Comparison of ENCODE assay signal across 17 cellular contexts in the genomic region with DNA sequence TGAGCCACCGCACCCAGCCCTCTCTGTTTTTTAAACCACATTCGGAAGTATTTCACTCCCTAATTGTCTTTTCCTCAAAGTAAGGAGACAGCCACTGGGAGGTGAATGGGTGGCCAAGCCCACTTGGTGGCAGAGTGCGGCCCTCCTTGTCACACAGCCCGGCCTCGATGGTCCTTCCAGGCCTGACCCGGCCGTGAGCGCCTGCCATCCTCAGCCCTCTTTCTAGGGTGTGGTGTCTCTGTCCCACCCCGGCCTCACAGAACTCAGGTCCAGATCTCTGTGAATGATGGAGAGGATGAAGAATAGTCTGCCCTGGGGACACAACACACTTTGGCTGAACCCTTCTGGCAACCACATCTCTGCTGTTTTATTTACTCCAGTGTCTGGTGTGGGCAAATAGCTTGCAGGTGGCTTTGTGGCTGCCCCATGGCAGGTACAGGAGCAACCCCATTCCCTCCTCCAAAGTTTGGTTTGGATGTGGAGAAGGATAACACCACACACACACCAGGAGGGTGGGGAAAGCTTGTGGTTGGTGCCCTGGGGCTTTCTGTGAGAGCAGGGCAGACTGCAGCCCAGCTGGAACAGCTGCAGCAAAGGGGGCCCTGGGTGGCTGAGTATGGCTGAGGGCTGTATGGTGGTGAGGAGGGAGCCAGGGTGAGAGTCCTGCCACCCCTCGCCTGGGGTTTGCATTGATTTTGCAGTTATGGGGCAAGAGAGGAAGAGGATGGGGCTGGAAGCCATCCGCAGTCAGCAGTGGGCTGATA.
A peak's percentile ranks its signal among the peaks of the same experiment; 100 is the strongest.
DNase-seq lines count a peak whose midpoint lies in the region; ATAC-seq and TF ChIP-seq lines count a peak whose summit lies in the region.
"Had no signal": no experiment of that assay in that cellular context is flagged by ENCODE, and none has a peak within 500 bp of the region (broad histone marks: within the 10 kb centered on the region; RNA-seq: fewer than 3 reads in every experiment).

No MANE protein-coding gene starts in this region.

- H3K14ac ChIP-seq in H9 (ENCODE audit: insufficient read depth, low read length), result no peak overlapping the region

- TF ChIP-seq EP300 in SK-N-SH (IDR thresholded peaks at IDR 0.05; ENCODE audit: borderline replicate concordance in 1 of 2, low read depth in 1 of 2, low read length in 1 of 2), result no peak

- no peak overlapping the region for H3K56ac ChIP-seq in H9 (ENCODE audit: insufficient read length, low read depth, low read length)

- H2BK12ac ChIP-seq in H9 (ENCODE audit: insufficient read length, low read depth, low read length), result no peak overlapping the region

- no peak overlapping the region for H4K91ac ChIP-seq in H9 (ENCODE audit: insufficient read length, low read depth, low read length)

- no peak overlapping the region for H3K4me3 Mint-ChIP-seq in H9
- no peak overlapping the region for H3K4me3 Mint-ChIP-seq in stimulated activated memory B cell treated with anti-CD40 and anti-IgM and Interleukin-4, amounts not matched to agents 10 μg/mL and 1 μg/mL and 100 μg/mL, for 72 hours
- H3K4me3 Mint-ChIP-seq: CD8-positive, alpha-beta T cell; HFFc6 had no signal

- H2AFZ ChIP-seq in SK-N-SH (ENCODE audit: low read depth) (no peak overlapping the region), H9 (ENCODE audit: low read length) (no peak overlapping the region)

- H3K18ac ChIP-seq in H9 (ENCODE audit: insufficient read length, low read depth, low read length), result no peak overlapping the region

- no peak overlapping the region for H2AK5ac ChIP-seq in H9 (ENCODE audit: insufficient read length, low read length)

- no peak overlapping the region for H4K8ac ChIP-seq in H9 (replicated peaks; ENCODE audit: insufficient read length, low read depth, low read length)

- CTCF ChIA-PET in SK-N-SH (lab: Yijun Ruan, JAX), result interaction anchor here (0.9 to 1.6 kb wide), 3 partner anchors 8 to 40 kb away, joined by 3 to 4 read pairs (median 3); no protein-coding TSS in a partner anchor

- no peak overlapping the region for H3K4ac ChIP-seq in H9 (ENCODE audit: low read depth, low read length)

- H3K79me1 ChIP-seq in H9 (ENCODE audit: insufficient read depth, low read depth, low read length, poor library complexity, severe bottlenecking), result no peaks in the 10 kb centered on the region

- DNase-seq in SK-N-SH, result peak; percentile 41
- no peak for DNase-seq in H9
- no peak for DNase-seq in foreskin keratinocyte
- DNase-seq in NCI-H1092 (lab: John Stamatoyannopoulos, UW), result no peak
- no peak for DNase-seq in foreskin fibroblast
- DNase-seq in NCI-H146 treated with DMSO at 0.1 percent for 48 hours (lab: John Stamatoyannopoulos, UW; ENCODE audit: unreplicated experiment), result no peak
- DNase-seq: CD8-positive, alpha-beta T cell; COR-L47; DMS153; DMS79 treated with DMSO at 0.1 percent for 48 hours; GDM1; HCEC 1CT; HFFc6 had no signal

- no peak overlapping the region for H2BK120ac ChIP-seq in H9 (ENCODE audit: low read depth, low read length, poor library complexity, severe bottlenecking)

- no peaks in the 10 kb centered on the region for H3K9me2 ChIP-seq in SK-N-SH

- H3T11ph ChIP-seq in H9 (ENCODE audit: low read length), result no peak overlapping the region

- no peak overlapping the region for H2BK15ac ChIP-seq in H9 (ENCODE audit: low read depth, low read length)

- H3K23ac ChIP-seq in H9 (ENCODE audit: insufficient read length, low read depth, low read length), result no peak overlapping the region

- H3K36me3 Mint-ChIP-seq in H9 (ENCODE audit: insufficient read depth in 1 of 3, low read depth in 3 of 3), result no peaks in the 10 kb centered on the region
- H3K36me3 Mint-ChIP-seq in stimulated activated memory B cell treated with anti-CD40 and anti-IgM and Interleukin-4, amounts not matched to agents 10 μg/mL and 1 μg/mL and 100 μg/mL, for 72 hours, result no peaks in the 10 kb centered on the region
- H3K36me3 Mint-ChIP-seq: CD14-positive monocyte; CD8-positive, alpha-beta T cell had no signal

- no peaks in the 10 kb centered on the region for H3K36me3 ChIP-seq in SK-N-SH (replicated peaks in 1 of 2; ENCODE audit: control insufficient read depth in 1 of 2, insufficient read depth in 2 of 2, low read length in 1 of 2)

- peak overlapping the region in 2 of 3 experiments; percentile 33 to 53; a peak in 2 of 7 replicates for H3K27ac Mint-ChIP-seq in H9
- no peak overlapping the region for H3K27ac Mint-ChIP-seq in stimulated activated memory B cell treated with anti-CD40 and anti-IgM and Interleukin-4, amounts not matched to agents 10 μg/mL and 1 μg/mL and 100 μg/mL, for 72 hours
- H3K27ac Mint-ChIP-seq: CD8-positive, alpha-beta T cell; HFFc6 had no signal

- no peaks in the 10 kb centered on the region for H3K27me3 Mint-ChIP-seq in H9 (ENCODE audit: low read depth)
- peaks cover 66% of the 10 kb centered on the region for H3K27me3 Mint-ChIP-seq in stimulated activated memory B cell treated with anti-CD40 and anti-IgM and Interleukin-4, amounts not matched to agents 10 μg/mL and 1 μg/mL and 100 μg/mL, for 72 hours

- POLR2A ChIA-PET in SK-N-SH (lab: Yijun Ruan, JAX), result no interaction called here

- H3K9me3 Mint-ChIP-seq in H9, result no peaks in the 10 kb centered on the region
- no peaks in the 10 kb centered on the region for H3K9me3 Mint-ChIP-seq in stimulated activated memory B cell treated with anti-CD40 and anti-IgM and Interleukin-4, amounts not matched to agents 10 μg/mL and 1 μg/mL and 100 μg/mL, for 72 hours
- H3K9me3 Mint-ChIP-seq: HFFc6 had no signal

- ATAC-seq in SK-N-SH treated with all-trans-retinoic acid at 6 μM for 48 hours (no peak), foreskin keratinocyte (peak; percentile 34)
- ATAC-seq in stimulated activated memory B cell treated with anti-CD40 and anti-IgM and Interleukin-4, amounts not matched to agents 10 μg/mL and 1 μg/mL and 100 μg/mL, for 72 hours, result peak; percentile 26
- ATAC-seq: CD8-positive, alpha-beta T cell had no signal

- H3K23me2 ChIP-seq in H9 (ENCODE audit: insufficient read length, low read depth, low read length, poor library complexity, severe bottlenecking), result no peaks in the 10 kb centered on the region

- WGBS in SK-N-SH (ENCODE audit: low lambda C conversion rate), result 71% methylated on average over 11 of the region's 11 CpGs
- WGBS in H9 (ENCODE audit: extremely low coverage, insufficient read length, low lambda C conversion rate), result no CpG with 5 or more reads among the region's 11 CpGs

- no peak overlapping the region for H3K4me3 ChIP-seq in SK-N-SH (ENCODE audit: low read depth in 2 of 2, low read length in 1 of 2)
- H3K4me3 ChIP-seq in foreskin fibroblast (ENCODE audit: low read depth in 1 of 2, low read length in 2 of 2), result no peak overlapping the region

- H3K9me3 ChIP-seq in SK-N-SH (no peaks in the 10 kb centered on the region), H9 (ENCODE audit: control insufficient read depth, low read depth, low read length) (no peaks in the 10 kb centered on the region)

- H3F3A ChIP-seq in SK-N-SH (replicated peaks; ENCODE audit: insufficient read depth), result no peaks in the 10 kb centered on the region

- TF ChIP-seq CTCF in SK-N-SH (IDR thresholded peaks at IDR 0.05) (no peak), H9 (conservative IDR thresholded peaks at IDR 0.05) (no peak), foreskin keratinocyte (conservative IDR thresholded peaks at IDR 0.05) (no peak), foreskin fibroblast (IDR thresholded peaks at IDR 0.05; ENCODE audit: low read depth, low read length) (no peak)

- no peak overlapping the region for H2BK20ac ChIP-seq in H9 (ENCODE audit: low read depth, low read length, poor library complexity, severe bottlenecking)

- no peak overlapping the region for H3K4me2 ChIP-seq in SK-N-SH
- no peak overlapping the region for H3K4me2 ChIP-seq in H9 (ENCODE audit: insufficient read depth, insufficient read length, low read length)

- H4K20me1 ChIP-seq in SK-N-SH (ENCODE audit: insufficient read depth) (no peaks in the 10 kb centered on the region), H9 (ENCODE audit: control insufficient read depth, insufficient read depth, insufficient read length) (no peaks in the 10 kb centered on the region)

- no peak overlapping the region for H2BK5ac ChIP-seq in H9 (ENCODE audit: insufficient read length, low read length)

- no peak overlapping the region for H4K5ac ChIP-seq in H9 (ENCODE audit: insufficient read length, low read depth, low read length)

- H3K4me1 ChIP-seq in SK-N-SH (ENCODE audit: control insufficient read depth in 1 of 2, insufficient read depth in 2 of 2, low read depth in 1 of 2, low read length in 1 of 2) (peaks cover 0 to 12% of the 10 kb centered on the region in 2 experiments; a peak in 1 of 4 replicates), H9 (ENCODE audit: insufficient read depth, low read length) (no peaks in the 10 kb centered on the region; the same call in 1 of the 2 replicates), foreskin keratinocyte (no peaks in the 10 kb centered on the region)

- no peaks in the 10 kb centered on the region for H3K79me2 ChIP-seq in SK-N-SH (ENCODE audit: insufficient read depth)
- H3K79me2 ChIP-seq in H9 (ENCODE audit: insufficient read depth, low read length), result no peaks in the 10 kb centered on the region

- no peaks in the 10 kb centered on the region for H3K27me3 ChIP-seq in SK-N-SH (ENCODE audit: insufficient read depth)
- H3K27me3 ChIP-seq in H9 (ENCODE audit: insufficient read depth, low read length), result no peaks in the 10 kb centered on the region
- no peaks in the 10 kb centered on the region for H3K27me3 ChIP-seq in foreskin keratinocyte

- H3K27ac ChIP-seq in SK-N-SH (ENCODE audit: low read depth in 2 of 2, low read length in 1 of 2) (no peak overlapping the region), H9 (ENCODE audit: insufficient read length, low read depth, low read length) (no peak overlapping the region), foreskin keratinocyte (no peak overlapping the region)
- H3K27ac ChIP-seq: 22Rv1 had no signal

- H3K4me1 Mint-ChIP-seq in H9, result peaks cover 0 to 7% of the 10 kb centered on the region in 2 experiments; a peak in 1 of 4 replicates
- no peaks in the 10 kb centered on the region for H3K4me1 Mint-ChIP-seq in stimulated activated memory B cell treated with anti-CD40 and anti-IgM and Interleukin-4, amounts not matched to agents 10 μg/mL and 1 μg/mL and 100 μg/mL, for 72 hours
- H3K4me1 Mint-ChIP-seq: CD14-positive monocyte had no signal

- no peak for TF ChIP-seq RAD21 in SK-N-SH (IDR thresholded peaks at IDR 0.05; ENCODE audit: low read length)

- no peak overlapping the region for H3K9ac ChIP-seq in SK-N-SH
- H3K9ac ChIP-seq in H9 (ENCODE audit: extremely low read depth, insufficient read length, low read length), result no peak overlapping the region

TF ChIP-seq in SK-N-SH, 30 proteins besides CTCF, POLR2A, EP300 and RAD21 (continues in another document):
- TF ChIP-seq SMC3 (IDR thresholded peaks at IDR 0.05; ENCODE audit: low read depth, low read length) (no peak), NFIC (IDR thresholded peaks at IDR 0.05; ENCODE audit: borderline replicate concordance) (no peak), RXRA (IDR thresholded peaks at IDR 0.05; ENCODE audit: borderline replicate concordance, low read depth) (no peak)

TF ChIP-seq in SK-N-SH treated with all-trans-retinoic acid at 6 μM for 48 hours, 23 proteins besides CTCF, POLR2A, EP300 and RAD21 (continues in another document):
- TF ChIP-seq ZFP3 (CRISPR knock-in tag; IDR thresholded peaks at IDR 0.05), result no peak
